Comparison of ENCODE assay signal across 1 cellular context in genomic region chr15:93803406-93803805, GRCh38.
TF ChIP-seq lines count a peak whose summit lies in the region.

No MANE protein-coding gene starts in this region.

TF ChIP-seq in GM23338, 12 proteins besides CTCF, POLR2A, EP300 and RAD21 (continued from another document):
- TF ChIP-seq ZNF462 (CRISPR knock-in tag; IDR thresholded peaks at IDR 0.05): no peak
- TF ChIP-seq EZH2 (IDR thresholded peaks at IDR 0.05; ENCODE audit: low read depth, unreplicated experiment): no peak
- TF ChIP-seq JUNB (IDR thresholded peaks at IDR 0.05; ENCODE audit: unreplicated experiment): no peak
